ENCODE assay signal across 8 cellular contexts in genomic region chr1:212683357-212683722, GRCh38. TPM values are rescaled to one million over a fixed set of nuclear protein-coding genes. Genes with fewer than 3 reads are reported as not detected.
DNase-seq lines count a peak whose midpoint lies in the region; ATAC-seq and TF ChIP-seq lines count a peak whose summit lies in the region.

No MANE protein-coding gene starts in this region.

- H3K27ac ChIP-seq in suprapubic skin, result no peak overlapping the region

- no peak for TF ChIP-seq EP300 in suprapubic skin (IDR thresholded peaks at IDR 0.05)

- DNase-seq in GM06990 (ENCODE audit: extremely low read depth, insufficient read length) (peak; percentile 84), NCI-H146 treated with DMSO at 0.1 percent for 48 hours (lab: John Stamatoyannopoulos, UW; ENCODE audit: unreplicated experiment) (no peak), suprapubic skin (ENCODE audit: low spot score in 2 of 2) (no peak), G401 (ENCODE audit: low spot score) (no peak)
- DNase-seq in activated CD8-positive, alpha-beta memory T cell treated with anti-CD3 and anti-CD28 coated beads, Interleukin-2, amount 50 U/mL, for 4 hours, result peak; percentile 26
- DNase-seq in stimulated activated CD8-positive, alpha-beta memory T cell treated with anti-CD3 and anti-CD28 coated beads, Interleukin-4, amount 100 ng/mL, for 24 hours (ENCODE audit: low read depth), result peak; percentile 42

- no peak for TF ChIP-seq POLR2A in suprapubic skin (IDR thresholded peaks at IDR 0.05)

- 81% methylated on average over 7 of the region's 7 CpGs for WGBS in suprapubic skin

- H3K27me3 ChIP-seq in GM06990 (replicated peaks; ENCODE audit: control insufficient read depth, insufficient read depth, low read length) (no peaks in the 10 kb centered on the region), suprapubic skin (no peaks in the 10 kb centered on the region)

- peak; percentile 80 for ATAC-seq in GM19395 (IDR thresholded peaks at IDR 0.05; ENCODE audit: unreplicated experiment)
- peak; percentile 81 for ATAC-seq in HG03354 (IDR thresholded peaks at IDR 0.05; ENCODE audit: poor library complexity, severe bottlenecking, unreplicated experiment)

- in situ Hi-C loops in G401 (cut with HindIII; ENCODE audit: low sequenced_read_pairs), result no loop called here

- no peaks in the 10 kb centered on the region for H3K9me3 ChIP-seq in suprapubic skin

- TF ChIP-seq CTCF in GM06990 (IDR thresholded peaks at IDR 0.05; ENCODE audit: insufficient read depth, low read length, poor library complexity, severe bottlenecking) (no peak), suprapubic skin (IDR thresholded peaks at IDR 0.05) (no peak)

- H3K36me3 ChIP-seq in GM06990 (ENCODE audit: control insufficient read depth, insufficient read depth, low read length) (no peaks in the 10 kb centered on the region; the same call in 1 of the 2 replicates), suprapubic skin (no peaks in the 10 kb centered on the region)

- H3K4me3 ChIP-seq in GM06990 (replicated peaks; ENCODE audit: low read depth, low read length) (peak overlapping the region; percentile 1), suprapubic skin (no peak overlapping the region)

- no peaks in the 10 kb centered on the region for H3K4me1 ChIP-seq in suprapubic skin

RNA-seq across cellular contexts. Expression of gene BATF3, which starts 16.3 kb away (rescaled TPM):
- under 1 TPM in 1 of 4 donors, not detected in 3; 0.25 TPM for total RNA-seq in suprapubic skin
- total RNA-seq in G401 (2014; rRNA removed; shearing (Covaris generic)), result 7.7 and 10.2 TPM in 2 replicates

Comparison
In these comparisons a context has a peak if more than half of its experiments do, and no peak if none do; other contexts are left out.
1. DNase-seq: peak in GM06990 (single experiment), activated CD8-positive, alpha-beta memory T cell treated with anti-CD3 and anti-CD28 coated beads, Interleukin-2, amount 50 U/mL, for 4 hours (single experiment) and stimulated activated CD8-positive, alpha-beta memory T cell treated with anti-CD3 and anti-CD28 coated beads, Interleukin-4, amount 100 ng/mL, for 24 hours (single experiment); none in NCI-H146 treated with DMSO at 0.1 percent for 48 hours (single experiment), suprapubic skin (0 of 2) and G401 (single experiment).